In the genomic region with DNA sequence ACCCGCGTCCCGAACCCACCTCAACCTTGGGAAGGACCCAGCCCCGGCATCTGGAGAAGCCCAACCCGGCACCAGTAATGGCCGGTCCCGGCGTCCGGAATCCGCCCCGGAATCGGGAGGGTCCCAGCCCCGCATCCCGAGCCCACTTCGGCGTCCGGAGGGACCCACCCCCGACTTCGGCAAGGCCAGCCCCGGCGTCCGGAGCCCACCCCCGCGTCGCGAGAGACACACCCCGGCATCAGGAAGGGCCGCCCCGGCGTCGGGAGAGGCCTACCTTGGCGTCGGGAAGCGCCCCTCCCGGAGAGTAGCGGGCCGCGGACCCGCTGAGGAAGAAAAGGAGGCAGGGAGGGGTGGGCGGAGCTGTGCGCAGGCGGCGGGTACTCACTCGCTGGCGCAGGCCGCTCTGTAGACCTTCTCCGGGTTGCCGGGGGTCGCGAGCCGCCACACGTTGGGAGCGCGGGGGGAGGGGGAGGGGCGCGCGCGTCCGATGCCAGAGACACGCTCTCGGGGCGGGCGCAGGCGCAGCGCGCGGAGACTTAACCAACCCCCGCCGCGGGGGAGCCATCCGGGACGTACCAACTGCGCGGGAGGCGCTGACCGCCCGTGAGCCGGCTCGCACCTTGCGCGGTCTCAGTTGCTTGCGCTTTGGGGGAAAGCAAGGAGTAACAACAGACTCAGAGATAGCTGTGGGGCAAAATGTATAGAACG, we compare ENCODE assay signal across 1 cellular context.
TF ChIP-seq lines count a peak whose summit lies in the region.

A gene (minus strand): TSS at position 515 of the 708 bp plus-strand sequence. CDS start 24,164 bp downstream, outside the sequence.

TF ChIP-seq in HepG2, 621 proteins besides CTCF, POLR2A, EP300 and RAD21 (continued from another document and continues in another):
- TF ChIP-seq, protein P1, sequence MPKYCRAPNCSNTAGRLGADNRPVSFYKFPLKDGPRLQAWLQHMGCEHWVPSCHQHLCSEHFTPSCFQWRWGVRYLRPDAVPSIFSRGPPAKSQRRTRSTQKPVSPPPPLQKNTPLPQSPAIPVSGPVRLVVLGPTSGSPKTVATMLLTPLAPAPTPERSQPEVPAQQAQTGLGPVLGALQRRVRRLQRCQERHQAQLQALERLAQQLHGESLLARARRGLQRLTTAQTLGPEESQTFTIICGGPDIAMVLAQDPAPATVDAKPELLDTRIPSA (CRISPR knock-in tag; IDR thresholded peaks at IDR 0.05; ENCODE audit: borderline replicate concordance), result no peak; the same call in 1 of the 2 replicates
- TF ChIP-seq ZNF720 (CRISPR knock-in tag; IDR thresholded peaks at IDR 0.05) (no peak), EZH2 (conservative IDR thresholded peaks at IDR 0.05; ENCODE audit: low read depth, low read length) (no peak), ZNF138 (CRISPR knock-in tag; IDR thresholded peaks at IDR 0.05; ENCODE audit: low read depth) (0 out of 2 replicates have a peak, but pooled peaks have one; percentile 62), HMGA1 (CRISPR knock-in tag; conservative IDR thresholded peaks at IDR 0.05) (no peak), RELA (CRISPR knock-in tag; IDR thresholded peaks at IDR 0.05) (peak; percentile 6; the same call in 1 of the 2 replicates), CENPX (CRISPR knock-in tag; IDR thresholded peaks at IDR 0.05) (no peak), ZNF563 (CRISPR knock-in tag; IDR thresholded peaks at IDR 0.05) (peak; percentile 84), ZNF101 (CRISPR knock-in tag; IDR thresholded peaks at IDR 0.05; ENCODE audit: borderline replicate concordance, low read depth) (no peak), FOXA3 (CRISPR knock-in tag; IDR thresholded peaks at IDR 0.05) (peak; percentile 43), NRL (CRISPR knock-in tag; IDR thresholded peaks at IDR 0.05; ENCODE audit: borderline replicate concordance) (no peak), ZNF124 (CRISPR knock-in tag; IDR thresholded peaks at IDR 0.05) (peak; percentile 52; the same call in 1 of the 2 replicates), ZNF614 (CRISPR knock-in tag; IDR thresholded peaks at IDR 0.05; ENCODE audit: borderline replicate concordance) (peak; percentile 81; the same call in 1 of the 2 replicates), NR2F2 (IDR thresholded peaks at IDR 0.05; ENCODE audit: borderline replicate concordance, low read depth) (no peak), MIER2 (CRISPR knock-in tag; IDR thresholded peaks at IDR 0.05) (no peak), MEIS1 (CRISPR knock-in tag; IDR thresholded peaks at IDR 0.05; ENCODE audit: borderline replicate concordance) (no peak), MED1 (CRISPR knock-in tag; IDR thresholded peaks at IDR 0.05) (peak; percentile 77), NFKB2 (CRISPR knock-in tag; IDR thresholded peaks at IDR 0.05; ENCODE audit: borderline replicate concordance) (no peak), PHB2 (IDR thresholded peaks at IDR 0.05; ENCODE audit: partially characterized antibody) (no peak), PLRG1 (conservative IDR thresholded peaks at IDR 0.05) (no peak), ZMYM3 (CRISPR knock-in tag; IDR thresholded peaks at IDR 0.05) (peak; percentile 95), ADNP (CRISPR knock-in tag; IDR thresholded peaks at IDR 0.05) (no peak), SRSF1 (optimal IDR thresholded peaks at IDR 0.05; ENCODE audit: low read depth, low read length) (no peak), ATF7 (IDR thresholded peaks at IDR 0.05) (peak; percentile 56; the same call in 1 of the 2 replicates), ATF7 (CRISPR knock-in tag; IDR thresholded peaks at IDR 0.05) (peak; percentile 55; the same call in 1 of the 2 replicates)
- TF ChIP-seq, protein P2, sequence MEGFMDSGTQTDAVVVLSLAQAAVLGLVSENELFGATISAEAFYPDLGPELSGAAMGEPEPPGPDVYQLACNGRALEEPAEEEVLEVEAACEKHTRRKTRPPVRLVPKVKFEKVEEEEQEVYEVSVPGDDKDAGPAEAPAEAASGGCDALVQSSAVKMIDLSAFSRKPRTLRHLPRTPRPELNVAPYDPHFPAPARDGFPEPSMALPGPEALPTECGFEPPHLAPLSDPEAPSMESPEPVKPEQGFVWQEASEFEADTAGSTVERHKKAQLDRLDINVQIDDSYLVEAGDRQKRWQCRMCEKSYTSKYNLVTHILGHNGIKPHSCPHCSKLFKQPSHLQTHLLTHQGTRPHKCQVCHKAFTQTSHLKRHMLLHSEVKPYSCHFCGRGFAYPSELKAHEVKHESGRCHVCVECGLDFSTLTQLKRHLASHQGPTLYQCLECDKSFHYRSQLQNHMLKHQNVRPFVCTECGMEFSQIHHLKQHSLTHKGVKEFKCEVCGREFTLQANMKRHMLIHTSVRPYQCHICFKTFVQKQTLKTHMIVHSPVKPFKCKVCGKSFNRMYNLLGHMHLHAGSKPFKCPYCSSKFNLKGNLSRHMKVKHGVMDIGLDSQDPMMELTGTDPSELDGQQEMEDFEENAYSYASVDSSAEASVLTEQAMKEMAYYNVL (CRISPR knock-in tag; IDR thresholded peaks at IDR 0.05; ENCODE audit: borderline replicate concordance), result no peak
- TF ChIP-seq, protein P3, sequence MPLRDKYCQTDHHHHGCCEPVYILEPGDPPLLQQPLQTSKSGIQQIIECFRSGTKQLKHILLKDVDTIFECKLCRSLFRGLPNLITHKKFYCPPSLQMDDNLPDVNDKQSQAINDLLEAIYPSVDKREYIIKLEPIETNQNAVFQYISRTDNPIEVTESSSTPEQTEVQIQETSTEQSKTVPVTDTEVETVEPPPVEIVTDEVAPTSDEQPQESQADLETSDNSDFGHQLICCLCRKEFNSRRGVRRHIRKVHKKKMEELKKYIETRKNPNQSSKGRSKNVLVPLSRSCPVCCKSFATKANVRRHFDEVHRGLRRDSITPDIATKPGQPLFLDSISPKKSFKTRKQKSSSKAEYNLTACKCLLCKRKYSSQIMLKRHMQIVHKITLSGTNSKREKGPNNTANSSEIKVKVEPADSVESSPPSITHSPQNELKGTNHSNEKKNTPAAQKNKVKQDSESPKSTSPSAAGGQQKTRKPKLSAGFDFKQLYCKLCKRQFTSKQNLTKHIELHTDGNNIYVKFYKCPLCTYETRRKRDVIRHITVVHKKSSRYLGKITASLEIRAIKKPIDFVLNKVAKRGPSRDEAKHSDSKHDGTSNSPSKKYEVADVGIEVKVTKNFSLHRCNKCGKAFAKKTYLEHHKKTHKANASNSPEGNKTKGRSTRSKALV (CRISPR knock-in tag; IDR thresholded peaks at IDR 0.05), result no peak; the same call in 1 of the 2 replicates
- TF ChIP-seq, protein P4, sequence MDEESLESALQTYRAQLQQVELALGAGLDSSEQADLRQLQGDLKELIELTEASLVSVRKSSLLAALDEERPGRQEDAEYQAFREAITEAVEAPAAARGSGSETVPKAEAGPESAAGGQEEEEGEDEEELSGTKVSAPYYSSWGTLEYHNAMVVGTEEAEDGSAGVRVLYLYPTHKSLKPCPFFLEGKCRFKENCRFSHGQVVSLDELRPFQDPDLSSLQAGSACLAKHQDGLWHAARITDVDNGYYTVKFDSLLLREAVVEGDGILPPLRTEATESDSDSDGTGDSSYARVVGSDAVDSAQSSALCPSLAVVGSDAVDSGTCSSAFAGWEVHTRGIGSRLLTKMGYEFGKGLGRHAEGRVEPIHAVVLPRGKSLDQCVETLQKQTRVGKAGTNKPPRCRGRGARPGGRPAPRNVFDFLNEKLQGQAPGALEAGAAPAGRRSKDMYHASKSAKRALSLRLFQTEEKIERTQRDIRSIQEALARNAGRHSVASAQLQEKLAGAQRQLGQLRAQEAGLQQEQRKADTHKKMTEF (CRISPR knock-in tag; IDR thresholded peaks at IDR 0.05), result peak; percentile 93
- TF ChIP-seq, protein P5, sequence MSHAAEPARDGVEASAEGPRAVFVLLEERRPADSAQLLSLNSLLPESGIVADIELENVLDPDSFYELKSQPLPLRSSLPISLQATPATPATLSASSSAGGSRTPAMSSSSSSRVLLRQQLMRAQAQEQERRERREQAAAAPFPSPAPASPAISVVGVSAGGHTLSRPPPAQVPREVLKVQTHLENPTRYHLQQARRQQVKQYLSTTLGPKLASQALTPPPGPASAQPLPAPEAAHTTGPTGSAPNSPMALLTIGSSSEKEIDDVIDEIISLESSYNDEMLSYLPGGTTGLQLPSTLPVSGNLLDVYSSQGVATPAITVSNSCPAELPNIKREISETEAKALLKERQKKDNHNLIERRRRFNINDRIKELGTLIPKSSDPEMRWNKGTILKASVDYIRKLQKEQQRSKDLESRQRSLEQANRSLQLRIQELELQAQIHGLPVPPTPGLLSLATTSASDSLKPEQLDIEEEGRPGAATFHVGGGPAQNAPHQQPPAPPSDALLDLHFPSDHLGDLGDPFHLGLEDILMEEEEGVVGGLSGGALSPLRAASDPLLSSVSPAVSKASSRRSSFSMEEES (CRISPR knock-in tag; IDR thresholded peaks at IDR 0.05), result no peak; the same call in 1 of the 2 replicates
- TF ChIP-seq, protein P6, sequence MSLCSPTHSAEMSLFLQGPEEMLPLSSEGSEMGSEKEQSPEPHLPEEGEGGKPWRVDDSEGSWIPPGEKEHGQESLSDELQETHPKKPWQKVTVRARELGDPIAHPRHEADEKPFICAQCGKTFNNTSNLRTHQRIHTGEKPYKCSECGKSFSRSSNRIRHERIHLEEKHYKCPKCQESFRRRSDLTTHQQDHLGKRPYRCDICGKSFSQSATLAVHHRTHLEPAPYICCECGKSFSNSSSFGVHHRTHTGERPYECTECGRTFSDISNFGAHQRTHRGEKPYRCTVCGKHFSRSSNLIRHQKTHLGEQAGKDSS (CRISPR knock-in tag; IDR thresholded peaks at IDR 0.05; ENCODE audit: borderline replicate concordance, low read depth), result peak; percentile 81; the same call in 1 of the 2 replicates
- TF ChIP-seq, protein P7, sequence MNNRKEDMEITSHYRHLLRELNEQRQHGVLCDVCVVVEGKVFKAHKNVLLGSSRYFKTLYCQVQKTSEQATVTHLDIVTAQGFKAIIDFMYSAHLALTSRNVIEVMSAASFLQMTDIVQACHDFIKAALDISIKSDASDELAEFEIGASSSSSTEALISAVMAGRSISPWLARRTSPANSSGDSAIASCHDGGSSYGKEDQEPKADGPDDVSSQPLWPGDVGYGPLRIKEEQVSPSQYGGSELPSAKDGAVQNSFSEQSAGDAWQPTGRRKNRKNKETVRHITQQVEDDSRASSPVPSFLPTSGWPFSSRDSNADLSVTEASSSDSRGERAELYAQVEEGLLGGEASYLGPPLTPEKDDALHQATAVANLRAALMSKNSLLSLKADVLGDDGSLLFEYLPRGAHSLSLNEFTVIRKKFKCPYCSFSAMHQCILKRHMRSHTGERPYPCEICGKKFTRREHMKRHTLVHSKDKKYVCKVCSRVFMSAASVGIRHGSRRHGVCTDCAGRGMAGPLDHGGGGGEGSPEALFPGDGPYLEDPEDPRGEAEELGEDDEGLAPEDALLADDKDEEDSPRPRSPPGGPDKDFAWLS (CRISPR knock-in tag; IDR thresholded peaks at IDR 0.05; ENCODE audit: borderline replicate concordance), result no peak
- TF ChIP-seq, protein P8, sequence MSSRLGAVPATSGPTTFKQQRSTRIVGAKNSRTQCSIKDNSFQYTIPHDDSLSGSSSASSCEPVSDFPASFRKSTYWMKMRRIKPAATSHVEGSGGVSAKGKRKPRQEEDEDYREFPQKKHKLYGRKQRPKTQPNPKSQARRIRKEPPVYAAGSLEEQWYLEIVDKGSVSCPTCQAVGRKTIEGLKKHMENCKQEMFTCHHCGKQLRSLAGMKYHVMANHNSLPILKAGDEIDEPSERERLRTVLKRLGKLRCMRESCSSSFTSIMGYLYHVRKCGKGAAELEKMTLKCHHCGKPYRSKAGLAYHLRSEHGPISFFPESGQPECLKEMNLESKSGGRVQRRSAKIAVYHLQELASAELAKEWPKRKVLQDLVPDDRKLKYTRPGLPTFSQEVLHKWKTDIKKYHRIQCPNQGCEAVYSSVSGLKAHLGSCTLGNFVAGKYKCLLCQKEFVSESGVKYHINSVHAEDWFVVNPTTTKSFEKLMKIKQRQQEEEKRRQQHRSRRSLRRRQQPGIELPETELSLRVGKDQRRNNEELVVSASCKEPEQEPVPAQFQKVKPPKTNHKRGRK (CRISPR knock-in tag; IDR thresholded peaks at IDR 0.05), result no peak
- TF ChIP-seq, protein P9, sequence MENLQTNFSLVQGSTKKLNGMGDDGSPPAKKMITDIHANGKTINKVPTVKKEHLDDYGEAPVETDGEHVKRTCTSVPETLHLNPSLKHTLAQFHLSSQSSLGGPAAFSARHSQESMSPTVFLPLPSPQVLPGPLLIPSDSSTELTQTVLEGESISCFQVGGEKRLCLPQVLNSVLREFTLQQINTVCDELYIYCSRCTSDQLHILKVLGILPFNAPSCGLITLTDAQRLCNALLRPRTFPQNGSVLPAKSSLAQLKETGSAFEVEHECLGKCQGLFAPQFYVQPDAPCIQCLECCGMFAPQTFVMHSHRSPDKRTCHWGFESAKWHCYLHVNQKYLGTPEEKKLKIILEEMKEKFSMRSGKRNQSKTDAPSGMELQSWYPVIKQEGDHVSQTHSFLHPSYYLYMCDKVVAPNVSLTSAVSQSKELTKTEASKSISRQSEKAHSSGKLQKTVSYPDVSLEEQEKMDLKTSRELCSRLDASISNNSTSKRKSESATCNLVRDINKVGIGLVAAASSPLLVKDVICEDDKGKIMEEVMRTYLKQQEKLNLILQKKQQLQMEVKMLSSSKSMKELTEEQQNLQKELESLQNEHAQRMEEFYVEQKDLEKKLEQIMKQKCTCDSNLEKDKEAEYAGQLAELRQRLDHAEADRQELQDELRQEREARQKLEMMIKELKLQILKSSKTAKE (CRISPR knock-in tag; IDR thresholded peaks at IDR 0.05; ENCODE audit: borderline replicate concordance), result peak; percentile 52
